In the genomic region with DNA sequence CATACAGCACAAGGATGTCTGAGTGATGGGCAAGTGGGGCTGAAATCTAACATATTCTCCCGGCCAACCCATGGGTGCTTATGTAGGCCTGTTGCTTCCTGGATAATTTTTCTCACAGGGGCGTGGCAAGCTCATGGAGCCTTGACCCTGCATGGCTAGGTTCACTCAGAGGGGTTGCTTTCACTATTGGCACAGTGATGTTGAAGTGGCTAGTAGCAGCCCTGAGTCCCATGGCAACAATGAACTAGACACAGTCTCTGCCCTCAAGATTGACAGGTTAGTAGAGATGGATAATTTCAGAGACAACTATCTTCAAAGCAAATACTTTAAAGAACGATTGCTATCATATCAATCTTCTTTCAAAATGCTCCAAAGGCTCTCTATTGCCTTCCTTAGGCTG, we compare ENCODE assay signal across 24 cellular contexts.
DNase-seq lines count a peak whose midpoint lies in the region; ATAC-seq and TF ChIP-seq lines count a peak whose summit lies in the region.
"Had no signal": no experiment of that assay in that cellular context is flagged by ENCODE, and none has a peak within 500 bp of the region (broad histone marks: within the 10 kb centered on the region; RNA-seq: fewer than 3 reads in every experiment).

No MANE protein-coding gene starts in this region.

- no peak overlapping the region for H3K27ac Mint-ChIP-seq in stimulated activated naive CD8-positive, alpha-beta T cell treated with anti-CD3 and anti-CD28 coated beads, Interleukin-15, amount 100 ng/mL, for 72 hours
- H3K27ac Mint-ChIP-seq: CD4-positive, CD25-positive, alpha-beta regulatory T cell had no signal

- no peak overlapping the region for H3K4me3 Mint-ChIP-seq in stimulated activated naive CD8-positive, alpha-beta T cell treated with anti-CD3 and anti-CD28 coated beads, Interleukin-15, amount 100 ng/mL, for 72 hours
- H3K4me3 Mint-ChIP-seq: CD4-positive, CD25-positive, alpha-beta regulatory T cell had no signal

- H3K4me1 Mint-ChIP-seq in stimulated activated naive CD8-positive, alpha-beta T cell treated with anti-CD3 and anti-CD28 coated beads, Interleukin-15, amount 100 ng/mL, for 72 hours: no peaks in the 10 kb centered on the region
- H3K4me1 Mint-ChIP-seq: CD4-positive, CD25-positive, alpha-beta regulatory T cell had no signal

- POLR2A ChIA-PET in RWPE1 (lab: Yijun Ruan, JAX; ENCODE audit: low non-redundant PET): no interaction called here

- no peaks in the 10 kb centered on the region for H3K9me3 Mint-ChIP-seq in stimulated activated naive CD8-positive, alpha-beta T cell treated with anti-CD3 and anti-CD28 coated beads, Interleukin-15, amount 100 ng/mL, for 72 hours

- DNase-seq in NCI-H748 (lab: John Stamatoyannopoulos, UW; ENCODE audit: unreplicated experiment) (peak; percentile 6), NCI-H748 treated with DMSO at 0.1 percent for 48 hours (lab: John Stamatoyannopoulos, UW) (no peak), RWPE1 (ENCODE audit: low spot score) (no peak), AG08396 (ENCODE audit: low spot score) (no peak)
- no peak for DNase-seq in activated CD4-positive, alpha-beta T cell treated with anti-CD3 and anti-CD28 coated beads, Interleukin-2, amount 50 U/mL, for 4 hours
- DNase-seq in stimulated activated naive CD8-positive, alpha-beta T cell treated with anti-CD3 and anti-CD28 coated beads, Interleukin-15, amount 100 ng/mL, for 72 hours: no peak
- DNase-seq: BE2C; Caco-2; CD4-positive, CD25-positive, alpha-beta regulatory T cell; DMS153; EL; Kasumi-1; MG63; NCI-H1092; NCI-H1436 treated with DMSO at 0.1 percent for 48 hours; NCI-H2029; NCI-H446 treated with DMSO at 0.1 percent for 48 hours; NCI-H774; PC-3; RPMI8226; SIG-M5 had no signal

- ATAC-seq in HG02798 (IDR thresholded peaks at IDR 0.05; ENCODE audit: poor library complexity, unreplicated experiment): peak; percentile 48
- no peak for ATAC-seq in GM19023 (IDR thresholded peaks at IDR 0.05; ENCODE audit: unreplicated experiment)
- no peak for ATAC-seq in stimulated activated naive CD8-positive, alpha-beta T cell treated with anti-CD3 and anti-CD28 coated beads, Interleukin-15, amount 100 ng/mL, for 72 hours
- ATAC-seq: PC-3, SK-N-SH treated with all-trans-retinoic acid at 6 μM for 48 hours had no signal

- no peak for TF ChIP-seq CTCF in RWPE1 (conservative IDR thresholded peaks at IDR 0.05; ENCODE audit: low read depth)

- CTCF ChIA-PET in RWPE1 (lab: Yijun Ruan, JAX): interaction anchor here (0.7 kb wide), 1 partner anchor 105 kb away, joined by 3 read pairs; no protein-coding TSS in a partner anchor

- 0 out of 2 replicates have a peak overlapping the region, but pooled peaks have one; percentile 18 for H3K27ac ChIP-seq in RWPE1

- H3K27me3 Mint-ChIP-seq in stimulated activated naive CD8-positive, alpha-beta T cell treated with anti-CD3 and anti-CD28 coated beads, Interleukin-15, amount 100 ng/mL, for 72 hours: peaks cover 7% of the 10 kb centered on the region
